1 cellular context compared by ENCODE assay signal in genomic region chr11:65720237-65720934, GRCh38.
A peak's percentile ranks its signal among the peaks of the same experiment; 100 is the strongest.
TF ChIP-seq lines count a peak whose summit lies in the region.

Gene RNASEH2C, minus strand, starts transcription at chr11:65720798. Its CDS starts 40 bp downstream, at chr11:65720758.

TF ChIP-seq in HepG2, 621 proteins besides CTCF, POLR2A, EP300 and RAD21 (continued from another document and continues in another):
- TF ChIP-seq ZNF275 (CRISPR knock-in tag; IDR thresholded peaks at IDR 0.05; ENCODE audit: borderline replicate concordance) (no peak; the same call in 1 of the 2 replicates), ZNF800 (CRISPR knock-in tag; IDR thresholded peaks at IDR 0.05) (peak; percentile 46; the same call in 1 of the 2 replicates), ZFAT (CRISPR knock-in tag; conservative IDR thresholded peaks at IDR 0.05) (no peak), KLF9 (CRISPR knock-in tag; IDR thresholded peaks at IDR 0.05; ENCODE audit: low read depth) (no peak), ZNF687 (CRISPR knock-in tag; IDR thresholded peaks at IDR 0.05) (peak; percentile 94), ZNF552 (CRISPR knock-in tag; IDR thresholded peaks at IDR 0.05; ENCODE audit: borderline replicate concordance) (no peak), ZFP91 (CRISPR knock-in tag; IDR thresholded peaks at IDR 0.05; ENCODE audit: borderline replicate concordance) (peak; percentile 93), CREM (IDR thresholded peaks at IDR 0.05) (peak; percentile 90), CREM (CRISPR knock-in tag; IDR thresholded peaks at IDR 0.05) (no peak; the same call in 1 of the 2 replicates), SIN3B (IDR thresholded peaks at IDR 0.05; ENCODE audit: low read length) (peak; percentile 65; the same call in 1 of the 2 replicates), ASH2L (IDR thresholded peaks at IDR 0.05; ENCODE audit: insufficient read length, low read depth, low read length) (peak; percentile 39), DMAP1 (CRISPR knock-in tag; IDR thresholded peaks at IDR 0.05) (peak; percentile 82), PRDM10 (CRISPR knock-in tag; IDR thresholded peaks at IDR 0.05; ENCODE audit: low read depth) (no peak), DBP (CRISPR knock-in tag; IDR thresholded peaks at IDR 0.05; ENCODE audit: not compliant biosample characterization) (no peak), SP2 (CRISPR knock-in tag; IDR thresholded peaks at IDR 0.05) (no peak), SALL1 (CRISPR knock-in tag; IDR thresholded peaks at IDR 0.05) (peak; percentile 83), ZZZ3 (CRISPR knock-in tag; IDR thresholded peaks at IDR 0.05; ENCODE audit: borderline replicate concordance) (0 out of 2 replicates have a peak, but pooled peaks have one; percentile 54), HMGA1 (CRISPR knock-in tag; conservative IDR thresholded peaks at IDR 0.05) (no peak)
- TF ChIP-seq, protein P1, sequence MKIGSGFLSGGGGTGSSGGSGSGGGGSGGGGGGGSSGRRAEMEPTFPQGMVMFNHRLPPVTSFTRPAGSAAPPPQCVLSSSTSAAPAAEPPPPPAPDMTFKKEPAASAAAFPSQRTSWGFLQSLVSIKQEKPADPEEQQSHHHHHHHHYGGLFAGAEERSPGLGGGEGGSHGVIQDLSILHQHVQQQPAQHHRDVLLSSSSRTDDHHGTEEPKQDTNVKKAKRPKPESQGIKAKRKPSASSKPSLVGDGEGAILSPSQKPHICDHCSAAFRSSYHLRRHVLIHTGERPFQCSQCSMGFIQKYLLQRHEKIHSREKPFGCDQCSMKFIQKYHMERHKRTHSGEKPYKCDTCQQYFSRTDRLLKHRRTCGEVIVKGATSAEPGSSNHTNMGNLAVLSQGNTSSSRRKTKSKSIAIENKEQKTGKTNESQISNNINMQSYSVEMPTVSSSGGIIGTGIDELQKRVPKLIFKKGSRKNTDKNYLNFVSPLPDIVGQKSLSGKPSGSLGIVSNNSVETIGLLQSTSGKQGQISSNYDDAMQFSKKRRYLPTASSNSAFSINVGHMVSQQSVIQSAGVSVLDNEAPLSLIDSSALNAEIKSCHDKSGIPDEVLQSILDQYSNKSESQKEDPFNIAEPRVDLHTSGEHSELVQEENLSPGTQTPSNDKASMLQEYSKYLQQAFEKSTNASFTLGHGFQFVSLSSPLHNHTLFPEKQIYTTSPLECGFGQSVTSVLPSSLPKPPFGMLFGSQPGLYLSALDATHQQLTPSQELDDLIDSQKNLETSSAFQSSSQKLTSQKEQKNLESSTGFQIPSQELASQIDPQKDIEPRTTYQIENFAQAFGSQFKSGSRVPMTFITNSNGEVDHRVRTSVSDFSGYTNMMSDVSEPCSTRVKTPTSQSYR (CRISPR knock-in tag; IDR thresholded peaks at IDR 0.05; ENCODE audit: borderline replicate concordance): 0 out of 2 replicates have a peak, but pooled peaks have one; percentile 9
- TF ChIP-seq, protein P2, sequence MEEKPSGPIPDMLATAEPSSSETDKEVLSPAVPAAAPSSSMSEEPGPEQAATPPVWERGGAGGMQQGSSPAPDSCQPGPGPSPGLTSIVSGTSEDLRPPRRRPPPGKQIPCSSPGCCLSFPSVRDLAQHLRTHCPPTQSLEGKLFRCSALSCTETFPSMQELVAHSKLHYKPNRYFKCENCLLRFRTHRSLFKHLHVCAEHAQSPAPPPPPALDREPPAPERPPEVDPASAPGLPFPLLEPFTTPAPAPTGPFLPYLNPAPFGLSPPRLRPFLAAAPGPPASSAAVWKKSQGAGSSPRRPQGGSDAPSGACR (CRISPR knock-in tag; IDR thresholded peaks at IDR 0.05): peak; percentile 47; the same call in 1 of the 2 replicates
- TF ChIP-seq, protein P3, sequence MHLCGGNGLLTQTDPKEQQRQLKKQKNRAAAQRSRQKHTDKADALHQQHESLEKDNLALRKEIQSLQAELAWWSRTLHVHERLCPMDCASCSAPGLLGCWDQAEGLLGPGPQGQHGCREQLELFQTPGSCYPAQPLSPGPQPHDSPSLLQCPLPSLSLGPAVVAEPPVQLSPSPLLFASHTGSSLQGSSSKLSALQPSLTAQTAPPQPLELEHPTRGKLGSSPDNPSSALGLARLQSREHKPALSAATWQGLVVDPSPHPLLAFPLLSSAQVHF (CRISPR knock-in tag; IDR thresholded peaks at IDR 0.05): no peak
- TF ChIP-seq, protein P4, sequence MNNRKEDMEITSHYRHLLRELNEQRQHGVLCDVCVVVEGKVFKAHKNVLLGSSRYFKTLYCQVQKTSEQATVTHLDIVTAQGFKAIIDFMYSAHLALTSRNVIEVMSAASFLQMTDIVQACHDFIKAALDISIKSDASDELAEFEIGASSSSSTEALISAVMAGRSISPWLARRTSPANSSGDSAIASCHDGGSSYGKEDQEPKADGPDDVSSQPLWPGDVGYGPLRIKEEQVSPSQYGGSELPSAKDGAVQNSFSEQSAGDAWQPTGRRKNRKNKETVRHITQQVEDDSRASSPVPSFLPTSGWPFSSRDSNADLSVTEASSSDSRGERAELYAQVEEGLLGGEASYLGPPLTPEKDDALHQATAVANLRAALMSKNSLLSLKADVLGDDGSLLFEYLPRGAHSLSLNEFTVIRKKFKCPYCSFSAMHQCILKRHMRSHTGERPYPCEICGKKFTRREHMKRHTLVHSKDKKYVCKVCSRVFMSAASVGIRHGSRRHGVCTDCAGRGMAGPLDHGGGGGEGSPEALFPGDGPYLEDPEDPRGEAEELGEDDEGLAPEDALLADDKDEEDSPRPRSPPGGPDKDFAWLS (CRISPR knock-in tag; IDR thresholded peaks at IDR 0.05; ENCODE audit: borderline replicate concordance): no peak
- TF ChIP-seq, protein P5, sequence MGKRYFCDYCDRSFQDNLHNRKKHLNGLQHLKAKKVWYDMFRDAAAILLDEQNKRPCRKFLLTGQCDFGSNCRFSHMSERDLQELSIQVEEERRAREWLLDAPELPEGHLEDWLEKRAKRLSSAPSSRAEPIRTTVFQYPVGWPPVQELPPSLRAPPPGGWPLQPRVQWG (CRISPR knock-in tag; IDR thresholded peaks at IDR 0.05; ENCODE audit: borderline replicate concordance, low read depth): no peak
